Comparison of ENCODE assay signal across 1 cellular context in genomic region chr14:99682809-99683618, GRCh38.
TF ChIP-seq lines count a peak whose summit lies in the region.

No MANE protein-coding gene starts in this region.

TF ChIP-seq in HepG2, 621 proteins besides CTCF, POLR2A, EP300 and RAD21 (continued from another document and continues in another):
- TF ChIP-seq MNT (IDR thresholded peaks at IDR 0.05) (no peak), YEATS2 (CRISPR knock-in tag; IDR thresholded peaks at IDR 0.05; ENCODE audit: borderline replicate concordance) (no peak), STAT5B (CRISPR knock-in tag; IDR thresholded peaks at IDR 0.05) (no peak), ZNF713 (CRISPR knock-in tag; IDR thresholded peaks at IDR 0.05) (no peak), MAFG (CRISPR knock-in tag; IDR thresholded peaks at IDR 0.05) (no peak), BRCA1 (CRISPR knock-in tag; IDR thresholded peaks at IDR 0.05) (no peak), NFE2 (CRISPR knock-in tag; IDR thresholded peaks at IDR 0.05) (no peak), ZSCAN25 (CRISPR knock-in tag; IDR thresholded peaks at IDR 0.05) (no peak), ZBTB14 (CRISPR knock-in tag; IDR thresholded peaks at IDR 0.05) (no peak), EZH2 (conservative IDR thresholded peaks at IDR 0.05; ENCODE audit: low read depth, low read length) (no peak), CBX2 (IDR thresholded peaks at IDR 0.05; ENCODE audit: low read depth, low read length) (no peak), CBX2 (CRISPR knock-in tag; IDR thresholded peaks at IDR 0.05; ENCODE audit: low read depth) (no peak), TCF7L2 (IDR thresholded peaks at IDR 0.05; ENCODE audit: low read depth, low read length) (no peak), TRIM22 (IDR thresholded peaks at IDR 0.05) (no peak), CEBPB (IDR thresholded peaks at IDR 0.05; ENCODE audit: borderline replicate concordance, low read depth, low read length) (no peak), NFE2L2 (IDR thresholded peaks at IDR 0.05; ENCODE audit: low read length) (no peak), ZNF143 (CRISPR knock-in tag; IDR thresholded peaks at IDR 0.05) (no peak), ZNF737 (CRISPR knock-in tag; IDR thresholded peaks at IDR 0.05; ENCODE audit: borderline replicate concordance) (no peak), GATA4 (IDR thresholded peaks at IDR 0.05; ENCODE audit: borderline replicate concordance, low read depth) (no peak), SMAD9 (CRISPR knock-in tag; IDR thresholded peaks at IDR 0.05) (no peak), ATF6 (CRISPR knock-in tag; conservative IDR thresholded peaks at IDR 0.05) (no peak), HNF4G (IDR thresholded peaks at IDR 0.05; ENCODE audit: borderline replicate concordance, low read depth, low read length) (0 out of 2 replicates have a peak, but pooled peaks have one; percentile 15), HNF4G (CRISPR knock-in tag; IDR thresholded peaks at IDR 0.05; ENCODE audit: borderline replicate concordance, low read depth) (no peak), ZNF501 (CRISPR knock-in tag; IDR thresholded peaks at IDR 0.05) (no peak), PLSCR1 (CRISPR knock-in tag; IDR thresholded peaks at IDR 0.05; ENCODE audit: borderline replicate concordance) (no peak), ZNF773 (CRISPR knock-in tag; IDR thresholded peaks at IDR 0.05; ENCODE audit: borderline replicate concordance) (no peak), TCF7 (IDR thresholded peaks at IDR 0.05; ENCODE audit: low read depth) (no peak), ZSCAN30 (CRISPR knock-in tag; IDR thresholded peaks at IDR 0.05) (no peak), KLF15 (CRISPR knock-in tag; IDR thresholded peaks at IDR 0.05; ENCODE audit: borderline replicate concordance) (no peak), CAMTA2 (CRISPR knock-in tag; IDR thresholded peaks at IDR 0.05; ENCODE audit: borderline replicate concordance) (no peak), ZNF335 (CRISPR knock-in tag; IDR thresholded peaks at IDR 0.05) (no peak), NRL (CRISPR knock-in tag; IDR thresholded peaks at IDR 0.05; ENCODE audit: borderline replicate concordance) (peak; percentile 41; the same call in 1 of the 2 replicates), ZNF549 (CRISPR knock-in tag; IDR thresholded peaks at IDR 0.05) (no peak), KLF6 (CRISPR knock-in tag; IDR thresholded peaks at IDR 0.05) (no peak), ZNF513 (CRISPR knock-in tag; conservative IDR thresholded peaks at IDR 0.05) (no peak), GMEB2 (CRISPR knock-in tag; IDR thresholded peaks at IDR 0.05; ENCODE audit: low read depth) (no peak), ZNF138 (CRISPR knock-in tag; IDR thresholded peaks at IDR 0.05; ENCODE audit: low read depth) (no peak), ZNF264 (CRISPR knock-in tag; IDR thresholded peaks at IDR 0.05) (no peak), RARA (CRISPR knock-in tag; IDR thresholded peaks at IDR 0.05) (peak; percentile 16; the same call in 1 of the 2 replicates), ZNF124 (CRISPR knock-in tag; IDR thresholded peaks at IDR 0.05) (no peak), HCFC1 (IDR thresholded peaks at IDR 0.05; ENCODE audit: low read depth, low read length) (no peak), NBN (conservative IDR thresholded peaks at IDR 0.05) (no peak), KDM1A (CRISPR knock-in tag; IDR thresholded peaks at IDR 0.05) (no peak), ZNF451 (CRISPR knock-in tag; IDR thresholded peaks at IDR 0.05) (no peak), NAIF1 (CRISPR knock-in tag; IDR thresholded peaks at IDR 0.05; ENCODE audit: borderline replicate concordance) (no peak), MXI1 (IDR thresholded peaks at IDR 0.05; ENCODE audit: borderline replicate concordance, low read depth, low read length) (peak; percentile 33; the same call in 1 of the 3 replicates), ZMYM3 (CRISPR knock-in tag; IDR thresholded peaks at IDR 0.05) (no peak), CENPBD1 (CRISPR knock-in tag; IDR thresholded peaks at IDR 0.05; ENCODE audit: borderline replicate concordance, low read depth) (no peak), KDM5A (IDR thresholded peaks at IDR 0.05; ENCODE audit: borderline replicate concordance, low read length) (no peak), TGIF2 (CRISPR knock-in tag; IDR thresholded peaks at IDR 0.05) (no peak), ZNF251 (CRISPR knock-in tag; IDR thresholded peaks at IDR 0.05) (no peak)
- TF ChIP-seq, protein P1, sequence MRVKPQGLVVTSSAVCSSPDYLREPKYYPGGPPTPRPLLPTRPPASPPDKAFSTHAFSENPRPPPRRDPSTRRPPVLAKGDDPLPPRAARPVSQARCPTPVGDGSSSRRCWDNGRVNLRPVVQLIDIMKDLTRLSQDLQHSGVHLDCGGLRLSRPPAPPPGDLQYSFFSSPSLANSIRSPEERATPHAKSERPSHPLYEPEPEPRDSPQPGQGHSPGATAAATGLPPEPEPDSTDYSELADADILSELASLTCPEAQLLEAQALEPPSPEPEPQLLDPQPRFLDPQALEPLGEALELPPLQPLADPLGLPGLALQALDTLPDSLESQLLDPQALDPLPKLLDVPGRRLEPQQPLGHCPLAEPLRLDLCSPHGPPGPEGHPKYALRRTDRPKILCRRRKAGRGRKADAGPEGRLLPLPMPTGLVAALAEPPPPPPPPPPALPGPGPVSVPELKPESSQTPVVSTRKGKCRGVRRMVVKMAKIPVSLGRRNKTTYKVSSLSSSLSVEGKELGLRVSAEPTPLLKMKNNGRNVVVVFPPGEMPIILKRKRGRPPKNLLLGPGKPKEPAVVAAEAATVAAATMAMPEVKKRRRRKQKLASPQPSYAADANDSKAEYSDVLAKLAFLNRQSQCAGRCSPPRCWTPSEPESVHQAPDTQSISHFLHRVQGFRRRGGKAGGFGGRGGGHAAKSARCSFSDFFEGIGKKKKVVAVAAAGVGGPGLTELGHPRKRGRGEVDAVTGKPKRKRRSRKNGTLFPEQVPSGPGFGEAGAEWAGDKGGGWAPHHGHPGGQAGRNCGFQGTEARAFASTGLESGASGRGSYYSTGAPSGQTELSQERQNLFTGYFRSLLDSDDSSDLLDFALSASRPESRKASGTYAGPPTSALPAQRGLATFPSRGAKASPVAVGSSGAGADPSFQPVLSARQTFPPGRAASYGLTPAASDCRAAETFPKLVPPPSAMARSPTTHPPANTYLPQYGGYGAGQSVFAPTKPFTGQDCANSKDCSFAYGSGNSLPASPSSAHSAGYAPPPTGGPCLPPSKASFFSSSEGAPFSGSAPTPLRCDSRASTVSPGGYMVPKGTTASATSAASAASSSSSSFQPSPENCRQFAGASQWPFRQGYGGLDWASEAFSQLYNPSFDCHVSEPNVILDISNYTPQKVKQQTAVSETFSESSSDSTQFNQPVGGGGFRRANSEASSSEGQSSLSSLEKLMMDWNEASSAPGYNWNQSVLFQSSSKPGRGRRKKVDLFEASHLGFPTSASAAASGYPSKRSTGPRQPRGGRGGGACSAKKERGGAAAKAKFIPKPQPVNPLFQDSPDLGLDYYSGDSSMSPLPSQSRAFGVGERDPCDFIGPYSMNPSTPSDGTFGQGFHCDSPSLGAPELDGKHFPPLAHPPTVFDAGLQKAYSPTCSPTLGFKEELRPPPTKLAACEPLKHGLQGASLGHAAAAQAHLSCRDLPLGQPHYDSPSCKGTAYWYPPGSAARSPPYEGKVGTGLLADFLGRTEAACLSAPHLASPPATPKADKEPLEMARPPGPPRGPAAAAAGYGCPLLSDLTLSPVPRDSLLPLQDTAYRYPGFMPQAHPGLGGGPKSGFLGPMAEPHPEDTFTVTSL (CRISPR knock-in tag; IDR thresholded peaks at IDR 0.05; ENCODE audit: borderline replicate concordance): no peak
- TF ChIP-seq, protein P2, sequence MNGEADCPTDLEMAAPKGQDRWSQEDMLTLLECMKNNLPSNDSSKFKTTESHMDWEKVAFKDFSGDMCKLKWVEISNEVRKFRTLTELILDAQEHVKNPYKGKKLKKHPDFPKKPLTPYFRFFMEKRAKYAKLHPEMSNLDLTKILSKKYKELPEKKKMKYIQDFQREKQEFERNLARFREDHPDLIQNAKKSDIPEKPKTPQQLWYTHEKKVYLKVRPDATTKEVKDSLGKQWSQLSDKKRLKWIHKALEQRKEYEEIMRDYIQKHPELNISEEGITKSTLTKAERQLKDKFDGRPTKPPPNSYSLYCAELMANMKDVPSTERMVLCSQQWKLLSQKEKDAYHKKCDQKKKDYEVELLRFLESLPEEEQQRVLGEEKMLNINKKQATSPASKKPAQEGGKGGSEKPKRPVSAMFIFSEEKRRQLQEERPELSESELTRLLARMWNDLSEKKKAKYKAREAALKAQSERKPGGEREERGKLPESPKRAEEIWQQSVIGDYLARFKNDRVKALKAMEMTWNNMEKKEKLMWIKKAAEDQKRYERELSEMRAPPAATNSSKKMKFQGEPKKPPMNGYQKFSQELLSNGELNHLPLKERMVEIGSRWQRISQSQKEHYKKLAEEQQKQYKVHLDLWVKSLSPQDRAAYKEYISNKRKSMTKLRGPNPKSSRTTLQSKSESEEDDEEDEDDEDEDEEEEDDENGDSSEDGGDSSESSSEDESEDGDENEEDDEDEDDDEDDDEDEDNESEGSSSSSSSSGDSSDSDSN (CRISPR knock-in tag; IDR thresholded peaks at IDR 0.05): 0 out of 2 replicates have a peak, but pooled peaks have one; percentile 33
